Comparison of ENCODE assay signal across 24 cellular contexts in genomic region chr14:69208665-69209064, GRCh38. TPM values are rescaled to one million over a fixed set of nuclear protein-coding genes. Genes with fewer than 3 reads are reported as not detected.
"Had no signal": no experiment of that assay in that cellular context is flagged by ENCODE, and none has a peak within 500 bp of the region (broad histone marks: within the 10 kb centered on the region; RNA-seq: fewer than 3 reads in every experiment).

No MANE protein-coding gene starts in this region.

- H3K4me1 Mint-ChIP-seq: activated naive CD4-positive, alpha-beta T cell treated with anti-CD3 and anti-CD28 coated beads, Interleukin-2, amount 10 ng/mL, durations not matched to agents 7 days and 5 days; stimulated activated effector memory CD8-positive, alpha-beta T cell treated with anti-CD3 and anti-CD28 coated beads, Interleukin-12 subunit alpha, Interleukin-12 subunit beta, amount 100 ng/mL, for 72 hours had no signal

- H3K27me3 Mint-ChIP-seq: activated CD4-positive, alpha-beta memory T cell treated with anti-CD3 and anti-CD28 coated beads for 36 hours; activated naive CD4-positive, alpha-beta T cell treated with anti-CD3 and anti-CD28 coated beads, Interleukin-2, amount 10 ng/mL, durations not matched to agents 7 days and 5 days; activated naive CD8-positive, alpha-beta T cell treated with anti-CD3 and anti-CD28 coated beads, Interleukin-2, amount 50 U/mL, for 24 hours; naive B cell had no signal

- DNase-seq: activated CD4-positive, alpha-beta memory T cell treated with anti-CD3 and anti-CD28 coated beads for 36 hours; activated CD4-positive, alpha-beta T cell treated with anti-CD3 and anti-CD28 coated beads for 4 hours; activated effector memory CD4-positive, alpha-beta T cell treated with Interleukin-2 at 50 U/mL for 16 hours; activated naive CD4-positive, alpha-beta T cell treated with anti-CD3 and anti-CD28 coated beads, Interleukin-2, amount 10 ng/mL, durations not matched to agents 7 days and 5 days; activated naive CD8-positive, alpha-beta T cell treated with anti-CD3 and anti-CD28 coated beads, Interleukin-2, amount 50 U/mL, for 24 hours; activated T-cell treated with anti-CD3 and anti-CD28 coated beads, Interleukin-2, amount 50 U/mL, for 48 hours; body of pancreas; cortex of kidney; foreskin fibroblast; kidney; lower lobe of right lung; mesendoderm; naive B cell; posterior cingulate gyrus; right lobe of liver; stimulated activated CD4-positive, alpha-beta T cell treated with anti-CD3 and anti-CD28 coated beads, Interleukin-1b, Interleukin-23, amount 100 ng/mL, for 48 hours; T-helper 1 cell; T-helper 9 cell had no signal

- H2AFZ ChIP-seq: neural progenitor cell had no signal

- H3K9ac ChIP-seq: neural progenitor cell had no signal

- H3K9me3 ChIP-seq: body of pancreas, lower lobe of right lung, right lobe of liver, upper lobe of left lung had no signal

- H3K27ac ChIP-seq: body of pancreas, cardiac muscle cell, lower lobe of right lung, neural progenitor cell, right lobe of liver, skin epidermis, upper lobe of left lung had no signal

- H3K9me3 Mint-ChIP-seq: activated CD4-positive, alpha-beta memory T cell treated with anti-CD3 and anti-CD28 coated beads for 36 hours; activated naive CD4-positive, alpha-beta T cell treated with anti-CD3 and anti-CD28 coated beads, Interleukin-2, amount 10 ng/mL, durations not matched to agents 7 days and 5 days; activated naive CD8-positive, alpha-beta T cell treated with anti-CD3 and anti-CD28 coated beads, Interleukin-2, amount 50 U/mL, for 24 hours; naive B cell; neural progenitor cell; stimulated activated effector memory CD8-positive, alpha-beta T cell treated with anti-CD3 and anti-CD28 coated beads, Interleukin-12 subunit alpha, Interleukin-12 subunit beta, amount 100 ng/mL, for 72 hours had no signal

- FAIRE-seq: kidney had no signal

- H3K27ac Mint-ChIP-seq: activated CD4-positive, alpha-beta memory T cell treated with anti-CD3 and anti-CD28 coated beads for 36 hours; activated naive CD4-positive, alpha-beta T cell treated with anti-CD3 and anti-CD28 coated beads, Interleukin-2, amount 10 ng/mL, durations not matched to agents 7 days and 5 days; activated naive CD8-positive, alpha-beta T cell treated with anti-CD3 and anti-CD28 coated beads, Interleukin-2, amount 50 U/mL, for 24 hours; neural progenitor cell; stimulated activated effector memory CD8-positive, alpha-beta T cell treated with anti-CD3 and anti-CD28 coated beads, Interleukin-12 subunit alpha, Interleukin-12 subunit beta, amount 100 ng/mL, for 72 hours had no signal

- H3K4me1 ChIP-seq: lower lobe of right lung, neural progenitor cell, right lobe of liver, upper lobe of left lung had no signal

- H3K36me3 ChIP-seq: neural progenitor cell, right lobe of liver had no signal

- H3K4me3 Mint-ChIP-seq: activated CD4-positive, alpha-beta memory T cell treated with anti-CD3 and anti-CD28 coated beads for 36 hours; activated naive CD4-positive, alpha-beta T cell treated with anti-CD3 and anti-CD28 coated beads, Interleukin-2, amount 10 ng/mL, durations not matched to agents 7 days and 5 days; activated naive CD8-positive, alpha-beta T cell treated with anti-CD3 and anti-CD28 coated beads, Interleukin-2, amount 50 U/mL, for 24 hours; neural progenitor cell; stimulated activated effector memory CD8-positive, alpha-beta T cell treated with anti-CD3 and anti-CD28 coated beads, Interleukin-12 subunit alpha, Interleukin-12 subunit beta, amount 100 ng/mL, for 72 hours had no signal

- H3K36me3 Mint-ChIP-seq: activated naive CD4-positive, alpha-beta T cell treated with anti-CD3 and anti-CD28 coated beads, Interleukin-2, amount 10 ng/mL, durations not matched to agents 7 days and 5 days had no signal

- H3K27me3 ChIP-seq: body of pancreas, cardiac muscle cell, neural progenitor cell, right lobe of liver, upper lobe of left lung had no signal

- ATAC-seq: activated naive CD8-positive, alpha-beta T cell treated with anti-CD3 and anti-CD28 coated beads, Interleukin-2, amount 50 U/mL, for 24 hours; body of pancreas; left lobe of liver; lower lobe of right lung; stimulated activated effector memory CD8-positive, alpha-beta T cell treated with anti-CD3 and anti-CD28 coated beads, Interleukin-12 subunit alpha, Interleukin-12 subunit beta, amount 100 ng/mL, for 72 hours had no signal

- H3K4me2 ChIP-seq: neural progenitor cell had no signal

- H3K4me3 ChIP-seq: body of pancreas, cardiac muscle cell, lower lobe of right lung, neural progenitor cell, right lobe of liver, skin epidermis, upper lobe of left lung had no signal

RNA-seq across cellular contexts. Expression of gene GALNT16, which starts 51.3 kb away (rescaled TPM):
- total RNA-seq: activated CD4-positive, alpha-beta memory T cell treated with anti-CD3 and anti-CD28 coated beads for 36 hours had no signal
